ENCODE assay signal across 8 cellular contexts in the genomic region with DNA sequence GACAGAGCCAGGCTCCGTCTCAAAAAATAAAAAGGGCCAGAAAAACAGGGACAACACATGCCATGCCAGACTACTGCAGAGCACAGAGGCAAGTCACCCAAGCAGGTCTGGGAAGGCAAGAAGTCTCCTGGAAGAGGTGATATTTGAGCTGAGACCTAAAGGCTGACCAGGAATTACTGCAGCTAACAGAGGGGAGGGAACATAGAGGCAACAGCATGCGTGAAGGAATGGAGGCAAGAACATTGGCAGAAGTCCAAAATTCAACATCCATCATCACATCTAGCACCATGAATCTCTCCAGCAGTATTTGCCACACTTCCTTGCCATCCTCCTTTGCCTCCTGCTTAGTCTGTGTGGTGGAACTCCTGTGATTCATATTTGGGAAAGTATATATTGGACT.
A peak's percentile ranks its signal among the peaks of the same experiment; 100 is the strongest.
DNase-seq lines count a peak whose midpoint lies in the region; ATAC-seq and TF ChIP-seq lines count a peak whose summit lies in the region.

No MANE protein-coding gene starts in this region.

- H3K27me3 Mint-ChIP-seq in T-helper 2 cell treated with Interferon-gamma antibody and Interleukin-4, amounts not matched to agents 5 μg/mL and 100 μg/mL, for 36 hours (ENCODE audit: low read depth), result no peaks in the 10 kb centered on the region

- TF ChIP-seq CTCF in RWPE1 (conservative IDR thresholded peaks at IDR 0.05; ENCODE audit: low read depth) (no peak), fibroblast of mammary gland (conservative IDR thresholded peaks at IDR 0.05; ENCODE audit: control insufficient read depth, insufficient read depth, low read depth, low read length) (no peak)

- no peak for ATAC-seq in stimulated activated effector memory CD8-positive, alpha-beta T cell treated with anti-CD3 and anti-CD28 coated beads, Interleukin-12 subunit alpha, Interleukin-12 subunit beta, amount 100 ng/mL, for 72 hours

- H3K9me3 Mint-ChIP-seq in T-helper 2 cell treated with Interferon-gamma antibody and Interleukin-4, amounts not matched to agents 5 μg/mL and 100 μg/mL, for 36 hours, result no peaks in the 10 kb centered on the region
- H3K9me3 Mint-ChIP-seq in stimulated activated effector memory CD8-positive, alpha-beta T cell treated with anti-CD3 and anti-CD28 coated beads, Interleukin-12 subunit alpha, Interleukin-12 subunit beta, amount 100 ng/mL, for 72 hours, result no peaks in the 10 kb centered on the region

- peak overlapping the region; percentile 75; the same call in 1 of the 2 replicates for H3K27ac ChIP-seq in RWPE1

- peaks cover 29% of the 10 kb centered on the region for H3K4me1 Mint-ChIP-seq in T-helper 2 cell treated with Interferon-gamma antibody and Interleukin-4, amounts not matched to agents 5 μg/mL and 100 μg/mL, for 36 hours (ENCODE audit: low read depth)
- H3K4me1 Mint-ChIP-seq in stimulated activated effector memory CD8-positive, alpha-beta T cell treated with anti-CD3 and anti-CD28 coated beads, Interleukin-12 subunit alpha, Interleukin-12 subunit beta, amount 100 ng/mL, for 72 hours, result peaks cover 45% of the 10 kb centered on the region

- H3K4me3 Mint-ChIP-seq in T-helper 2 cell treated with Interferon-gamma antibody and Interleukin-4, amounts not matched to agents 5 μg/mL and 100 μg/mL, for 36 hours, result peak overlapping the region; percentile 95
- peak overlapping the region; percentile 97 for H3K4me3 Mint-ChIP-seq in stimulated activated effector memory CD8-positive, alpha-beta T cell treated with anti-CD3 and anti-CD28 coated beads, Interleukin-12 subunit alpha, Interleukin-12 subunit beta, amount 100 ng/mL, for 72 hours

- POLR2A ChIA-PET in RWPE1 (lab: Yijun Ruan, JAX; ENCODE audit: low non-redundant PET), result no interaction called here

- H3K36me3 Mint-ChIP-seq in T-helper 2 cell treated with Interferon-gamma antibody and Interleukin-4, amounts not matched to agents 5 μg/mL and 100 μg/mL, for 36 hours (ENCODE audit: low read depth), result no peaks in the 10 kb centered on the region
- peaks cover 9% of the 10 kb centered on the region for H3K36me3 Mint-ChIP-seq in stimulated activated effector memory CD8-positive, alpha-beta T cell treated with anti-CD3 and anti-CD28 coated beads, Interleukin-12 subunit alpha, Interleukin-12 subunit beta, amount 100 ng/mL, for 72 hours

- no peak for DNase-seq in T-helper 2 cell treated with Interferon-gamma antibody and Interleukin-4, amounts not matched to agents 5 μg/mL and 100 μg/mL, for 36 hours (ENCODE audit: low spot score)
- no peak for DNase-seq in T-helper 2 cell
- no peak for DNase-seq in RWPE1 (ENCODE audit: low spot score)
- DNase-seq in fibroblast of mammary gland (ENCODE audit: low read depth), result peak; percentile 47
- no peak for DNase-seq in stimulated activated effector memory CD8-positive, alpha-beta T cell treated with anti-CD3 and anti-CD28 coated beads, Interleukin-12 subunit alpha, Interleukin-12 subunit beta, amount 100 ng/mL, for 72 hours (ENCODE audit: low spot score in 2 of 2)
- DNase-seq in NCI-H526 (lab: John Stamatoyannopoulos, UW), result no peak
- no peak for DNase-seq in central memory CD4-positive, alpha-beta T cell
- DNase-seq in NOMO-1 treated with dmso at 0.1 percent for 144 hours (lab: John Stamatoyannopoulos, UW; ENCODE audit: unreplicated experiment), result no peak

- CTCF ChIA-PET in RWPE1 (lab: Yijun Ruan, JAX), result interaction anchor here (0.6 kb wide), 1 partner anchor 409 kb away, joined by 5 read pairs; no protein-coding TSS in a partner anchor

- peak overlapping the region; percentile 93 for H3K27ac Mint-ChIP-seq in T-helper 2 cell treated with Interferon-gamma antibody and Interleukin-4, amounts not matched to agents 5 μg/mL and 100 μg/mL, for 36 hours
- peak overlapping the region; percentile 96 for H3K27ac Mint-ChIP-seq in stimulated activated effector memory CD8-positive, alpha-beta T cell treated with anti-CD3 and anti-CD28 coated beads, Interleukin-12 subunit alpha, Interleukin-12 subunit beta, amount 100 ng/mL, for 72 hours

- peak overlapping the region; percentile 89 for H3K4me3 ChIP-seq in fibroblast of mammary gland (ENCODE audit: control insufficient read depth, low read depth, low read length)
